Comparison of ENCODE assay signal across 19 cellular contexts in genomic region chr4:41069838-41070237, GRCh38.
DNase-seq lines count a peak whose midpoint lies in the region; ATAC-seq and TF ChIP-seq lines count a peak whose summit lies in the region.
"Had no signal": no experiment of that assay in that cellular context is flagged by ENCODE, and none has a peak within 500 bp of the region (broad histone marks: within the 10 kb centered on the region; RNA-seq: fewer than 3 reads in every experiment).

No MANE protein-coding gene starts in this region.

- TF ChIP-seq EP300 in neural cell (conservative IDR thresholded peaks at IDR 0.05; ENCODE audit: poor library complexity, severe bottlenecking), result peak; percentile 72
- TF ChIP-seq EP300 in suprapubic skin (IDR thresholded peaks at IDR 0.05), result no peak

- H3K27ac ChIP-seq in neural cell (ENCODE audit: low read length) (peak overlapping the region; percentile 60), suprapubic skin (no peak overlapping the region)
- H3K27ac ChIP-seq: lower lobe of right lung had no signal

- H3K27me3 ChIP-seq in neural cell (ENCODE audit: insufficient read depth, low read depth, low read length) (no peaks in the 10 kb centered on the region), suprapubic skin (no peaks in the 10 kb centered on the region)

- CTCF ChIA-PET in WTC11 (lab: Charles Lee), result no interaction called here

- TF ChIP-seq CTCF in WTC11 (IDR thresholded peaks at IDR 0.05) (no peak), neural cell (IDR thresholded peaks at IDR 0.05; ENCODE audit: poor library complexity, severe bottlenecking) (no peak), suprapubic skin (IDR thresholded peaks at IDR 0.05) (no peak), type B pancreatic cell (conservative IDR thresholded peaks at IDR 0.05) (no peak)

- POLR2A ChIA-PET in WTC11 (lab: Charles Lee), result no interaction called here

- no peaks in the 10 kb centered on the region for H4K20me1 ChIP-seq in neural cell (ENCODE audit: insufficient read depth)

- no peaks in the 10 kb centered on the region for H3K9me3 ChIP-seq in neural cell (ENCODE audit: low read length)
- no peaks in the 10 kb centered on the region for H3K9me3 ChIP-seq in suprapubic skin
- H3K9me3 ChIP-seq: lower lobe of right lung had no signal

- peak overlapping the region; percentile 2 for H3K9ac ChIP-seq in neural cell (ENCODE audit: low read length)

- H3K4me1 Mint-ChIP-seq in WTC11, result peaks cover 37% of the 10 kb centered on the region
- peaks cover 18% of the 10 kb centered on the region for H3K4me1 Mint-ChIP-seq in type B pancreatic cell (ENCODE audit: unreplicated experiment)
- H3K4me1 Mint-ChIP-seq: IgD-negative memory B cell; naive thymus-derived CD4-positive, alpha-beta T cell had no signal

- TF ChIP-seq POLR2A in suprapubic skin (IDR thresholded peaks at IDR 0.05), result no peak

- no peaks in the 10 kb centered on the region for H3K79me2 ChIP-seq in neural cell (replicated peaks; ENCODE audit: insufficient read depth, low read length)

- H3K27me3 Mint-ChIP-seq in WTC11 (ENCODE audit: low read depth), result no peaks in the 10 kb centered on the region
- no peaks in the 10 kb centered on the region for H3K27me3 Mint-ChIP-seq in type B pancreatic cell
- H3K27me3 Mint-ChIP-seq: IgD-negative memory B cell had no signal

- TF ChIP-seq RAD21 in neural cell (conservative IDR thresholded peaks at IDR 0.05), result no peak

- WGBS in suprapubic skin, result 94% methylated on average over 1 of the region's 1 CpG

- no peaks in the 10 kb centered on the region for H3K36me3 Mint-ChIP-seq in WTC11
- H3K36me3 Mint-ChIP-seq in type B pancreatic cell, result no peaks in the 10 kb centered on the region
- H3K36me3 Mint-ChIP-seq: IgD-negative memory B cell; naive thymus-derived CD4-positive, alpha-beta T cell had no signal

- intact Hi-C loops in head of caudate nucleus (cut with DNase I), result loop anchor here (5.0 to 10.0 kb wide), 2 partner anchors 142 to 145 kb away; partner anchors contain the start of gene APBB2

- peak overlapping the region; percentile 37 for H3K4me2 ChIP-seq in neural cell (ENCODE audit: low read length)

- no peaks in the 10 kb centered on the region for H3K9me2 ChIP-seq in neural cell (ENCODE audit: insufficient read depth, low read length)

- H3K36me3 ChIP-seq in neural cell (ENCODE audit: insufficient read depth, low read length) (no peaks in the 10 kb centered on the region), suprapubic skin (no peaks in the 10 kb centered on the region)
- H3K36me3 ChIP-seq: lower lobe of right lung had no signal

- H3K4me3 Mint-ChIP-seq in WTC11 (no peak overlapping the region), type B pancreatic cell (no peak overlapping the region)
- H3K4me3 Mint-ChIP-seq: IgD-negative memory B cell; naive thymus-derived CD4-positive, alpha-beta T cell had no signal

- H3K27ac Mint-ChIP-seq in WTC11 (no peak overlapping the region), type B pancreatic cell (no peak overlapping the region)
- H3K27ac Mint-ChIP-seq: IgD-negative memory B cell; naive thymus-derived CD4-positive, alpha-beta T cell had no signal

- peaks cover 3% of the 10 kb centered on the region for H3F3A ChIP-seq in neural cell (ENCODE audit: insufficient read depth, low read length, poor library complexity, severe bottlenecking)

- H3K4me1 ChIP-seq in suprapubic skin, result peaks cover under 1% of the 10 kb centered on the region

- DNase-seq in ELF-1 (ENCODE audit: low read depth, low spot score) (peak; percentile 47), NCI-H2107 (lab: John Stamatoyannopoulos, UW) (peak; percentile 15), WTC11 (ENCODE audit: low spot score) (peak; percentile 22), head of caudate nucleus (no peak), suprapubic skin (ENCODE audit: low spot score in 2 of 2) (no peak), type B pancreatic cell (ENCODE audit: extremely low spot score, unreplicated experiment) (no peak)
- DNase-seq: activated CD4-positive, alpha-beta T cell treated with anti-CD3 and anti-CD28 coated beads for 1 hour; activated CD8-positive, alpha-beta memory T cell treated with anti-CD3 and anti-CD28 coated beads, Interleukin-2, amount 50 U/mL, for 48 hours; activated naive CD4-positive, alpha-beta T cell treated with anti-CD3 and anti-CD28 coated beads, Interleukin-2, amount 50 U/mL, for 16 hours; AML-193; GOT3; lower lobe of right lung; naive thymus-derived CD4-positive, alpha-beta T cell; T-helper 2 cell; trophoblast cell had no signal

- H3K9me3 Mint-ChIP-seq in WTC11 (no peaks in the 10 kb centered on the region), type B pancreatic cell (no peaks in the 10 kb centered on the region)
- H3K9me3 Mint-ChIP-seq: IgD-negative memory B cell had no signal

- no peak overlapping the region for H2AFZ ChIP-seq in neural cell (ENCODE audit: low read depth, low read length)

- ATAC-seq in WTC11, result peak; percentile 79
- ATAC-seq in GM18867 (IDR thresholded peaks at IDR 0.05; ENCODE audit: unreplicated experiment), result no peak
- ATAC-seq: lower lobe of right lung; naive thymus-derived CD4-positive, alpha-beta T cell; Right ventricle myocardium inferior had no signal

- H3K4me3 ChIP-seq in neural cell (ENCODE audit: low read length) (peak overlapping the region; percentile 28), suprapubic skin (no peak overlapping the region)
- H3K4me3 ChIP-seq: lower lobe of right lung had no signal

TF ChIP-seq in WTC11, 78 proteins besides CTCF, POLR2A, EP300 and RAD21:
- TF ChIP-seq ZNF317 (CRISPR knock-in tag; IDR thresholded peaks at IDR 0.05; ENCODE audit: borderline replicate concordance, low read depth) (no peak), ZNF121 (CRISPR knock-in tag; IDR thresholded peaks at IDR 0.05) (peak; percentile 73; the same call in 1 of the 2 replicates), E2F1 (CRISPR knock-in tag; IDR thresholded peaks at IDR 0.05) (no peak), ERG (CRISPR knock-in tag; IDR thresholded peaks at IDR 0.05) (no peak), ZNF671 (CRISPR knock-in tag; IDR thresholded peaks at IDR 0.05) (no peak), HMGA2 (CRISPR knock-in tag; IDR thresholded peaks at IDR 0.05) (no peak), JUN (CRISPR knock-in tag; IDR thresholded peaks at IDR 0.05) (no peak)
TF ChIP-seq in WTC11: peak in this region for 1.

TF ChIP-seq in neural cell, 6 proteins besides CTCF, POLR2A, EP300 and RAD21:
- TF ChIP-seq SMC3 (conservative IDR thresholded peaks at IDR 0.05; ENCODE audit: poor library complexity), result no peak
- no peak for TF ChIP-seq TAF1 (IDR thresholded peaks at IDR 0.05; ENCODE audit: low read depth)
- TF ChIP-seq POLR2AphosphoS5 (IDR thresholded peaks at IDR 0.05), result peak; percentile 67
- no peak for TF ChIP-seq MXI1 (conservative IDR thresholded peaks at IDR 0.05; ENCODE audit: poor library complexity, severe bottlenecking)
- TF ChIP-seq EZH2 (IDR thresholded peaks at IDR 0.05; ENCODE audit: borderline replicate concordance, insufficient read depth, low read length, poor library complexity, severe bottlenecking), result no peak

Comparison
In these comparisons a context has a peak if more than half of its experiments do, and no peak if none do; other contexts are left out.
1. DNase-seq: peak in ELF-1 (single experiment), NCI-H2107 (single experiment) and WTC11 (single experiment); none in head of caudate nucleus (0 of 42), suprapubic skin (0 of 2) and type B pancreatic cell (single experiment).